In genomic region chrX:46836701-46837542, GRCh38 we compare ENCODE assay signal across 8 cellular contexts. TPM values are rescaled to one million over a fixed set of nuclear protein-coding genes. Genes with fewer than 3 reads are reported as not detected.
DNase-seq lines count a peak whose midpoint lies in the region; ATAC-seq and TF ChIP-seq lines count a peak whose summit lies in the region.

Gene RP2, plus strand, starts transcription at chrX:46837043. Its CDS starts 58 bp downstream, at chrX:46837101.

- H2AFZ ChIP-seq in hepatocyte, result peak within 1 kb of the TSS; percentile 60

- H3K4me3 ChIP-seq in astrocyte of the spinal cord (ENCODE audit: low read depth, low read length) (peak within 1 kb of the TSS; percentile 80), hepatocyte (peak within 1 kb of the TSS; percentile 70), rectal smooth muscle tissue (ENCODE audit: low read length) (peak within 1 kb of the TSS; percentile 69), vagina (peak within 1 kb of the TSS; percentile 59 to 79)

- in situ Hi-C loops in astrocyte of the spinal cord (cut with HindIII; ENCODE audit: low sequenced_read_pairs), result no loop called here

- WGBS in hepatocyte (ENCODE audit: low lambda C conversion rate, missing lambda C conversion rate), result 43% methylated on average over 48 of the region's 71 CpGs

- DNase-seq in NCI-H1930 (lab: John Stamatoyannopoulos, UW) (peak; percentile 84 to 90), T1000 (lab: John Stamatoyannopoulos, UW) (peak; percentile 78), astrocyte of the spinal cord (ENCODE audit: low read depth, low spot score) (peak; percentile 94), hepatocyte (ENCODE audit: low spot score) (peak; percentile 93), vagina (ENCODE audit: extremely low spot score in 2 of 2) (peak in 1 of 2 donors; percentile 95)

- H3K9me3 ChIP-seq in hepatocyte (ENCODE audit: low read depth), result no peaks in the 10 kb centered on the region
- H3K9me3 ChIP-seq in vagina, result no peaks in the 10 kb centered on the region

- TF ChIP-seq CTCF in astrocyte of the spinal cord (IDR thresholded peaks at IDR 0.05; ENCODE audit: low read depth, low read length) (no peak), hepatocyte (IDR thresholded peaks at IDR 0.05; ENCODE audit: poor library complexity) (no peak), vagina (IDR thresholded peaks at IDR 0.05) (no peak)

- H3K27me3 ChIP-seq in hepatocyte (no peaks in the 10 kb centered on the region), rectal smooth muscle tissue (ENCODE audit: control insufficient read depth, insufficient read depth, low read length) (no peaks in the 10 kb centered on the region), vagina (no peaks in the 10 kb centered on the region)

- H4K20me1 ChIP-seq in hepatocyte (ENCODE audit: insufficient read depth, poor library complexity, severe bottlenecking), result no peaks in the 10 kb centered on the region

- peak; percentile 66 for ATAC-seq in GM18508 (IDR thresholded peaks at IDR 0.05; ENCODE audit: insufficient read depth, unreplicated experiment)
- ATAC-seq in HG02973 (IDR thresholded peaks at IDR 0.05; ENCODE audit: unreplicated experiment), result peak; percentile 90

- no peaks in the 10 kb centered on the region for H3K9me2 ChIP-seq in hepatocyte (replicated peaks; ENCODE audit: insufficient read depth)

- H3K36me3 ChIP-seq in hepatocyte (replicated peaks; ENCODE audit: insufficient read depth, low read depth) (no peaks in the 10 kb centered on the region), rectal smooth muscle tissue (ENCODE audit: control insufficient read depth, insufficient read depth, low read length) (no peaks in the 10 kb centered on the region), vagina (no peaks in the 10 kb centered on the region)

- H3K27ac ChIP-seq in hepatocyte (peak within 1 kb of the TSS; percentile 90), rectal smooth muscle tissue (ENCODE audit: low read depth, low read length) (peak within 1 kb of the TSS; percentile 80), vagina (peak within 1 kb of the TSS; percentile 88)

- H3K4me2 ChIP-seq in hepatocyte, result peak within 1 kb of the TSS; percentile 76

- H3K79me2 ChIP-seq in hepatocyte, result peaks cover 35% of the 10 kb centered on the region

- peak within 1 kb of the TSS; percentile 75 for H3K9ac ChIP-seq in rectal smooth muscle tissue (ENCODE audit: low read length)

- H3K4me1 ChIP-seq in hepatocyte (ENCODE audit: insufficient read depth) (no peaks in the 10 kb centered on the region), rectal smooth muscle tissue (ENCODE audit: control insufficient read depth, insufficient read depth, low read length) (no peaks in the 10 kb centered on the region), vagina (peaks cover 26% of the 10 kb centered on the region)

- intact Hi-C loops in vagina (cut with DNase I), result no loop called here

- TF ChIP-seq POLR2A in vagina (IDR thresholded peaks at IDR 0.05), result peak in 1 of 2 donors; percentile 75

RNA-seq across cellular contexts. Expression of gene RP2, which starts in this region (rescaled TPM):
- total RNA-seq in hepatocyte (23.2 and 24.4 TPM in 2 replicates), vagina (6.1 TPM)
- 9.3 and 9.5 TPM in 2 replicates for polyA plus RNA-seq in hepatocyte
